ENCODE assay signal across 8 cellular contexts in genomic region chr3:4656059-4656458, GRCh38.
DNase-seq lines count a peak whose midpoint lies in the region; ATAC-seq and TF ChIP-seq lines count a peak whose summit lies in the region.

No MANE protein-coding gene starts in this region.

- H3K27me3 Mint-ChIP-seq in WTC11 (ENCODE audit: low read depth): no peaks in the 10 kb centered on the region
- no peaks in the 10 kb centered on the region for H3K27me3 Mint-ChIP-seq in CD4-positive, alpha-beta T cell

- no peak overlapping the region for H3K27ac Mint-ChIP-seq in WTC11
- no peak overlapping the region for H3K27ac Mint-ChIP-seq in CD4-positive, alpha-beta T cell

- no peaks in the 10 kb centered on the region for H3K4me1 ChIP-seq in psoas muscle

- H3K4me3 ChIP-seq in psoas muscle: no peak overlapping the region

- no peaks in the 10 kb centered on the region for H3K9me3 ChIP-seq in psoas muscle
- H3K9me3 ChIP-seq in CD4-positive, alpha-beta T cell (ENCODE audit: control insufficient read depth, low read length): no peaks in the 10 kb centered on the region

- peak; percentile 40 for TF ChIP-seq CTCF in GM10248 (IDR thresholded peaks at IDR 0.05; ENCODE audit: control extremely low read depth, extremely low read depth, low read depth, missing control alignments)
- peak; percentile 83 for TF ChIP-seq CTCF in WTC11 (IDR thresholded peaks at IDR 0.05)
- TF ChIP-seq CTCF in psoas muscle (IDR thresholded peaks at IDR 0.05): peak; percentile 79
- TF ChIP-seq CTCF in CD4-positive, alpha-beta T cell (IDR thresholded peaks at IDR 0.05): no peak

- H3K27me3 ChIP-seq in psoas muscle (ENCODE audit: insufficient read depth in 3 of 3, low read length in 2 of 3): no peaks in the 10 kb centered on the region
- no peaks in the 10 kb centered on the region for H3K27me3 ChIP-seq in CD4-positive, alpha-beta T cell (ENCODE audit: control insufficient read depth, insufficient read depth, low read length)

- intact Hi-C loops in Right ventricle myocardium superior (cut with DNase I) (loop anchor here (5.0 kb wide), 1 partner anchor 401 kb away; no protein-coding TSS in a partner anchor), psoas muscle (cut with DNase I) (loop anchor here in 1 of 2 donors (2.0 to 10.0 kb wide), 2 partner anchors 401 to 539 kb away; no protein-coding TSS in a partner anchor)
- intact Hi-C loops in CD4-positive, alpha-beta T cell (cut with DNase I, micrococcal nuclease): no loop called here

- no peaks in the 10 kb centered on the region for H3K36me3 Mint-ChIP-seq in WTC11
- H3K36me3 Mint-ChIP-seq in CD4-positive, alpha-beta T cell (ENCODE audit: low read depth): peaks cover 90% of the 10 kb centered on the region

- no peak overlapping the region for H3K27ac ChIP-seq in psoas muscle
- H3K27ac ChIP-seq in CD4-positive, alpha-beta T cell (ENCODE audit: low read depth, low read length): no peak overlapping the region

- WGBS in psoas muscle, 3 donors: 9 to 10% (median 10%) methylated on average over 6 of the region's 6 CpGs

- CTCF ChIA-PET in GM10248 (lab: Yijun Ruan, JAX): interaction anchor here (1.5 kb wide), 1 partner anchor 56 kb away, joined by 3 read pairs; no protein-coding TSS in a partner anchor
- CTCF ChIA-PET in WTC11 (lab: Charles Lee): interaction anchor here (1.1 to 1.8 kb wide), 5 partner anchors 56 to 470 kb away, joined by 3 to 6 read pairs (median 4); no protein-coding TSS in a partner anchor
- CTCF ChIA-PET in CD4-positive, alpha-beta T cell (lab: Charles Lee): interaction anchor here (1.3 kb wide), 1 partner anchor 137 kb away, joined by 3 read pairs; no protein-coding TSS in a partner anchor

- no peak overlapping the region for H3K4me3 Mint-ChIP-seq in WTC11
- H3K4me3 Mint-ChIP-seq in CD4-positive, alpha-beta T cell: no peak overlapping the region

- H3K36me3 ChIP-seq in psoas muscle (ENCODE audit: insufficient read depth in 1 of 2, low read depth in 1 of 2): peaks cover 0 to 20% of the 10 kb centered on the region in 2 donors

- peaks cover 11% of the 10 kb centered on the region for H3K4me1 Mint-ChIP-seq in WTC11
- no peaks in the 10 kb centered on the region for H3K4me1 Mint-ChIP-seq in CD4-positive, alpha-beta T cell (ENCODE audit: low read depth)

- DNase-seq in GM10248 (ENCODE audit: extremely low spot score): no peak
- DNase-seq in NCI-H1048 (lab: John Stamatoyannopoulos, UW): peak; percentile 12
- DNase-seq in WTC11 (ENCODE audit: low spot score): peak; percentile 76
- peak; percentile 68 for DNase-seq in Right ventricle myocardium superior
- peak; percentile 43 to 71 for DNase-seq in psoas muscle
- DNase-seq in CD4-positive, alpha-beta T cell: no peak
- DNase-seq in OCI-M1 (lab: John Stamatoyannopoulos, UW): no peak

- POLR2A ChIA-PET in GM10248 (lab: Yijun Ruan, JAX) (no interaction called here), WTC11 (lab: Charles Lee) (no interaction called here)
- POLR2A ChIA-PET in CD4-positive, alpha-beta T cell (lab: Charles Lee): no interaction called here

- H3K9me3 Mint-ChIP-seq in WTC11: no peaks in the 10 kb centered on the region
- no peaks in the 10 kb centered on the region for H3K9me3 Mint-ChIP-seq in CD4-positive, alpha-beta T cell

- ATAC-seq in WTC11: peak; percentile 96
- peak; percentile 94 for ATAC-seq in Right ventricle myocardium superior (ENCODE audit: poor library complexity)
- peak; percentile 80 to 94 (median 84) for ATAC-seq in psoas muscle
- no peak for ATAC-seq in CD4-positive, alpha-beta T cell (ENCODE audit: poor library complexity)
- ATAC-seq in HG02981 (IDR thresholded peaks at IDR 0.05; ENCODE audit: unreplicated experiment): no peak

TF ChIP-seq in WTC11, 78 proteins besides CTCF, POLR2A, EP300 and RAD21:
- TF ChIP-seq MAX (CRISPR knock-in tag; IDR thresholded peaks at IDR 0.05) (0 out of 2 replicates have a peak, but pooled peaks have one; percentile 18), JAZF1 (CRISPR knock-in tag; IDR thresholded peaks at IDR 0.05) (no peak), E2F5 (CRISPR knock-in tag; IDR thresholded peaks at IDR 0.05) (no peak)
TF ChIP-seq in WTC11: peak in this region for 1.

Comparison
In these comparisons a context has a peak if more than half of its experiments do, and no peak if none do; other contexts are left out.
1. DNase-seq: peak in NCI-H1048 (single experiment), WTC11 (single experiment), Right ventricle myocardium superior (single experiment) and psoas muscle (2 of 2); none in GM10248 (single experiment), CD4-positive, alpha-beta T cell (0 of 10) and OCI-M1 (single experiment).
2. ATAC-seq: peak in WTC11 (single experiment), Right ventricle myocardium superior (single experiment) and psoas muscle (4 of 4); none in CD4-positive, alpha-beta T cell (single experiment) and HG02981 (single experiment).